In the genomic region with DNA sequence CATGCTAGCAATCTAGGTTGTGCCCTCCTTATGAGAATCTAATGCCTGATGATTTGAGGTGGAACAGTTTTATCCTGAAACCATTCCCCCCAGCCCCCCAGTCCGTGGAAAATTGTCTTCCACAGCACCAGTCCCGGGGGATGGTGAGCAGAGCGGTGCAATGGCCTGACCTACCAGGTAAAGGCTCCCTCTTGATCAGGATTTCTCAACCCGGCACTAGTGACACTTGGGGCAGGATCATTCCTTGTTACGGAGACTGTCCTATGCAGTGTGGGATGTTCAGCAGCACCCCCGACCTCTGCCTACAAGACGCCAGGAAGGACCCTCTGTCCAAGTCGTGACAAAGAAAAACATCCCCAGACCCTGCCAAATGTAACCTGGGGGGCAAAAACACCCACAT, we compare ENCODE assay signal across 1 cellular context. TPM values are rescaled to one million over a fixed set of nuclear protein-coding genes. Genes with fewer than 3 reads are reported as not detected.
"Had no signal": no experiment of that assay in that cellular context is flagged by ENCODE, and none has a peak within 500 bp of the region (broad histone marks: within the 10 kb centered on the region; RNA-seq: fewer than 3 reads in every experiment).

No MANE protein-coding gene starts in this region.

RNA-seq across cellular contexts. Expression of gene LGALS9B, which starts 34.0 kb away (rescaled TPM):
- total RNA-seq: G401 had no signal
